ENCODE assay signal across 2 cellular contexts in genomic region chr6:158797331-158798202, GRCh38.
TF ChIP-seq lines count a peak whose summit lies in the region.

No MANE protein-coding gene starts in this region.

TF ChIP-seq in IMR-90, 13 proteins besides CTCF, POLR2A, EP300 and RAD21:
- TF ChIP-seq USF2 (IDR thresholded peaks at IDR 0.05; ENCODE audit: low read depth, low read length): no peak
- TF ChIP-seq MXI1 (IDR thresholded peaks at IDR 0.05; ENCODE audit: borderline replicate concordance, low read depth, low read length): no peak
- TF ChIP-seq BHLHE40 (IDR thresholded peaks at IDR 0.05; ENCODE audit: low read depth, low read length): no peak
- TF ChIP-seq RCOR1 (IDR thresholded peaks at IDR 0.05; ENCODE audit: insufficient replicate concordance, low read length): no peak
- TF ChIP-seq FOS (IDR thresholded peaks at IDR 0.05; ENCODE audit: low read depth, low read length): no peak
- no peak for TF ChIP-seq ELK1 (IDR thresholded peaks at IDR 0.05; ENCODE audit: borderline replicate concordance, low read depth, low read length)
- TF ChIP-seq SMC3 (IDR thresholded peaks at IDR 0.05; ENCODE audit: low read depth, low read length): no peak
- peak; percentile 67 for TF ChIP-seq NFE2L2 (IDR thresholded peaks at IDR 0.05; ENCODE audit: low read depth, low read length)
- peak; percentile 37; the same call in 1 of the 2 replicates for TF ChIP-seq MAFK (IDR thresholded peaks at IDR 0.05; ENCODE audit: low read depth, low read length)
- TF ChIP-seq CEBPB (IDR thresholded peaks at IDR 0.05; ENCODE audit: low read depth, low read length): peak; percentile 70; the same call in 1 of the 2 replicates
- TF ChIP-seq MAZ (IDR thresholded peaks at IDR 0.05; ENCODE audit: borderline replicate concordance, low read depth, low read length): no peak
- no peak for TF ChIP-seq RFX5 (IDR thresholded peaks at IDR 0.05; ENCODE audit: low read depth, low read length)
- no peak for TF ChIP-seq CHD1 (IDR thresholded peaks at IDR 0.05; ENCODE audit: low read depth, low read length)

TF ChIP-seq in K562, 482 proteins besides CTCF, POLR2A, EP300 and RAD21 (continued from another document):
- TF ChIP-seq JUNB (CRISPR knock-in tag; conservative IDR thresholded peaks at IDR 0.05) (no peak), NFRKB (IDR thresholded peaks at IDR 0.05; ENCODE audit: low read depth) (no peak), HMGXB4 (CRISPR knock-in tag; IDR thresholded peaks at IDR 0.05) (no peak)
TF ChIP-seq in K562: peak in this region for 3.
